ENCODE assay signal across 8 cellular contexts in genomic region chr17:7627250-7628121, GRCh38. TPM values are rescaled to one million over a fixed set of nuclear protein-coding genes. Genes with fewer than 3 reads are reported as not detected.
A peak's percentile ranks its signal among the peaks of the same experiment; 100 is the strongest.
DNase-seq lines count a peak whose midpoint lies in the region; ATAC-seq and TF ChIP-seq lines count a peak whose summit lies in the region.

TSS of gene SAT2 (minus strand) at chr17:7627821. CDS start at chr17:7627635, 186 bp downstream.

- H3K9me3 ChIP-seq in HAP-1 (no peaks in the 10 kb centered on the region), heart left ventricle (no peaks in the 10 kb centered on the region), trophoblast cell (ENCODE audit: insufficient read depth, low read depth, low read length) (peaks cover 1% of the 10 kb centered on the region), tibial nerve (no peaks in the 10 kb centered on the region)

- no peak within 1 kb of the TSS for H2AK5ac ChIP-seq in trophoblast cell (ENCODE audit: low read length)

- 0% methylated on average over 54 of the region's 54 CpGs for WGBS in adipose tissue, 3 donors
- WGBS in heart left ventricle, 4 donors, result 1% methylated on average over 32 to 54 of the region's 54 CpGs
- no CpG with 5 or more reads among the region's 54 CpGs for WGBS in trophoblast cell (ENCODE audit: extremely low coverage, insufficient coverage, insufficient read length)
- 1% methylated on average over 39 to 54 of the region's 54 CpGs for WGBS in tibial nerve, 2 donors

- TF ChIP-seq POLR2A in heart left ventricle (IDR thresholded peaks at IDR 0.05), result peak in 1 of 2 donors; percentile 64
- peak; percentile 74 to 92 for TF ChIP-seq POLR2A in tibial nerve (IDR thresholded peaks at IDR 0.05)

- peak within 1 kb of the TSS; percentile 16 for H2BK12ac ChIP-seq in trophoblast cell (ENCODE audit: low read length)

- peak within 1 kb of the TSS; percentile 97 for H2AFZ ChIP-seq in trophoblast cell (ENCODE audit: insufficient read depth, low read length, poor library complexity)

- H3K18ac ChIP-seq in trophoblast cell (ENCODE audit: low read length), result peak within 1 kb of the TSS; percentile 81

- DNase-seq in ELF-1 (ENCODE audit: low read depth, low spot score) (peak; percentile 95), HAP-1 (ENCODE audit: low spot score in 2 of 2) (peak; percentile 85 to 99), NCI-H1048 (lab: John Stamatoyannopoulos, UW) (peak; percentile 81), T-helper 1 cell (peak; percentile 74 to 91 (median 83)), heart left ventricle (peak; percentile 95 to 97 (median 96)), trophoblast cell (peak; percentile 85 to 89), tibial nerve (ENCODE audit: low spot score in 2 of 2) (peak; percentile 91 to 94)

- TF ChIP-seq EP300 in tibial nerve (IDR thresholded peaks at IDR 0.05), result peak; percentile 12 to 91

- peak within 1 kb of the TSS; percentile 81 for H4K91ac ChIP-seq in trophoblast cell (ENCODE audit: low read depth, low read length)

- H3K4me2 ChIP-seq in trophoblast cell (ENCODE audit: low read length), result peak within 1 kb of the TSS; percentile 82

- peak within 1 kb of the TSS; percentile 93 for H2BK120ac ChIP-seq in trophoblast cell (ENCODE audit: insufficient read depth, low read length, poor library complexity)

- H4K12ac ChIP-seq in trophoblast cell (ENCODE audit: low read depth, low read length), result peak within 1 kb of the TSS; percentile 82

- H3K4me3 ChIP-seq in HAP-1 (peak within 1 kb of the TSS; percentile 73), heart left ventricle (peak within 1 kb of the TSS; percentile 44 to 94 (median 84)), trophoblast cell (ENCODE audit: low read depth, low read length) (peak within 1 kb of the TSS; percentile 75), tibial nerve (peak within 1 kb of the TSS; percentile 70 to 88 (median 82))

- H2BK5ac ChIP-seq in trophoblast cell (ENCODE audit: low read depth, low read length, poor library complexity), result peak within 1 kb of the TSS; percentile 74

- H3K9ac ChIP-seq in trophoblast cell (ENCODE audit: low read length), result peak within 1 kb of the TSS; percentile 85

- peak within 1 kb of the TSS; percentile 37 for H3K4ac ChIP-seq in trophoblast cell (ENCODE audit: low read depth, low read length)

- intact Hi-C loops in heart left ventricle (cut with DNase I), result loop anchor here in 1 of 10 donors (2.0 kb wide), 1 partner anchor 59 kb away; the partner anchor contains the start of gene TP53

- in situ Hi-C loops in HAP-1 (cut with MboI; ENCODE audit: low sequenced_read_pairs), result no loop called here

- TF ChIP-seq CTCF in heart left ventricle (IDR thresholded peaks at IDR 0.05), result no peak
- TF ChIP-seq CTCF in tibial nerve (IDR thresholded peaks at IDR 0.05), result peak in 2 of 5 experiments; percentile 20 to 22

- H3K27ac ChIP-seq in adipose tissue (ENCODE audit: low read depth, low read length) (peak within 1 kb of the TSS; percentile 65), heart left ventricle (peak within 1 kb of the TSS; percentile 85 to 98 (median 92)), trophoblast cell (ENCODE audit: low read depth, low read length) (peak within 1 kb of the TSS; percentile 66), tibial nerve (peak within 1 kb of the TSS; percentile 81 to 98 (median 96))

- H3K4me1 ChIP-seq in HAP-1 (peaks cover 4% of the 10 kb centered on the region; the same call in 1 of the 2 replicates), heart left ventricle (peaks cover 0 to 26% (median 11%) of the 10 kb centered on the region in 12 donors), trophoblast cell (ENCODE audit: control insufficient read depth in 1 of 2, insufficient read depth in 2 of 2, low read length in 2 of 2) (peaks cover 5% of the 10 kb centered on the region in 2 experiments), tibial nerve (peaks cover 0 to 16% (median 6%) of the 10 kb centered on the region in 4 donors)

- no peak within 1 kb of the TSS for H3K23ac ChIP-seq in trophoblast cell (ENCODE audit: low read length)

- H3K27me3 ChIP-seq in HAP-1 (ENCODE audit: low read depth), result no peaks in the 10 kb centered on the region
- H3K27me3 ChIP-seq in heart left ventricle, result no peaks in the 10 kb centered on the region
- no peaks in the 10 kb centered on the region for H3K27me3 ChIP-seq in trophoblast cell (ENCODE audit: insufficient read depth, low read length)
- H3K27me3 ChIP-seq in tibial nerve, result no peaks in the 10 kb centered on the region

- peak; percentile 97 to 99 (median 98) for ATAC-seq in heart left ventricle

- H4K8ac ChIP-seq in trophoblast cell (ENCODE audit: low read depth, low read length), result peak within 1 kb of the TSS; percentile 86

- H3K36me3 ChIP-seq in HAP-1 (replicated peaks), result peaks cover 4% of the 10 kb centered on the region; the same call in 1 of the 2 replicates
- H3K36me3 ChIP-seq in heart left ventricle, result peaks cover 0 to 9% (median 5%) of the 10 kb centered on the region in 9 donors
- peaks cover 0 to 2% of the 10 kb centered on the region in 2 experiments for H3K36me3 ChIP-seq in trophoblast cell (ENCODE audit: control insufficient read depth in 1 of 2, insufficient read depth in 2 of 2, low read length in 2 of 2)
- peaks cover 0 to 14% (median 0%) of the 10 kb centered on the region in 3 donors for H3K36me3 ChIP-seq in tibial nerve

- peak within 1 kb of the TSS; percentile 85 for H3K14ac ChIP-seq in trophoblast cell (ENCODE audit: low read length)

- H3K79me1 ChIP-seq in trophoblast cell (ENCODE audit: low read length), result peaks cover 2% of the 10 kb centered on the region

- peaks cover 2% of the 10 kb centered on the region for H3K79me2 ChIP-seq in trophoblast cell (ENCODE audit: control insufficient read depth, insufficient read depth, low read length, poor library complexity)

RNA-seq across cellular contexts. Expression of gene SAT2, which starts in this region (rescaled TPM):
- polyA plus RNA-seq in adipose tissue, result 100 to 1,000 TPM in 2 of 3 donors, 10 to 100 TPM in 1; 93.7 to 142 (median 130) TPM
- total RNA-seq in heart left ventricle, result 10 to 100 TPM; 50.0 to 76.0 (median 57.3) TPM
- polyA plus RNA-seq in heart left ventricle, result 100 to 1,000 TPM; 113 to 131 TPM
- 33.7 and 36.8 TPM in 2 replicates for polyA plus RNA-seq in trophoblast cell (2013)
- 100 to 1,000 TPM in 1 of 4 donors, 10 to 100 TPM in 3; 69.3 to 130 (median 82.0) TPM for total RNA-seq in tibial nerve

Comparison
In these comparisons a context has a peak if more than half of its experiments do, and no peak if none do; other contexts are left out.
1. Peak in every context shown above with its lines: DNase-seq, ATAC-seq, H3K4me3 ChIP-seq and H3K27ac ChIP-seq.